In genomic region chr19:6060600-6061391, GRCh38 we compare ENCODE assay signal across 8 cellular contexts. TPM values are rescaled to one million over a fixed set of nuclear protein-coding genes. Genes with fewer than 3 reads are reported as not detected.
A peak's percentile ranks its signal among the peaks of the same experiment; 100 is the strongest.
DNase-seq lines count a peak whose midpoint lies in the region; ATAC-seq and TF ChIP-seq lines count a peak whose summit lies in the region.

No MANE protein-coding gene starts in this region.

- BruUV-seq in Calu3 (replicated peaks; lab: Mats Ljungman, UMichigan): no TSS peak

- H3K27me3 Mint-ChIP-seq in Calu3 (ENCODE audit: unreplicated experiment): no peaks in the 10 kb centered on the region

- no peak for TF ChIP-seq POLR2A in erythroblast (IDR thresholded peaks at IDR 0.05; ENCODE audit: low read length)

- H3K4me3 ChIP-seq in fibroblast of the aortic adventitia (ENCODE audit: low read depth, low read length): no peak overlapping the region

- CTCF ChIA-PET in Calu3 (lab: Charles Lee): no interaction called here

- no peak for ATAC-seq in HG02981 (IDR thresholded peaks at IDR 0.05; ENCODE audit: unreplicated experiment)

- peaks cover 39% of the 10 kb centered on the region for H3K4me1 Mint-ChIP-seq in Calu3 (ENCODE audit: low read depth, unreplicated experiment)

- H3K9me3 Mint-ChIP-seq in Calu3 (ENCODE audit: low read depth, unreplicated experiment): no peaks in the 10 kb centered on the region

- no peaks in the 10 kb centered on the region for H3K36me3 Mint-ChIP-seq in Calu3 (ENCODE audit: insufficient read depth, unreplicated experiment)

- peak; percentile 81 for DNase-seq in KBM-7
- DNase-seq in activated CD8-positive, alpha-beta memory T cell treated with anti-CD3 and anti-CD28 coated beads, Interleukin-2, amount 50 U/mL, for 48 hours: peak; percentile 63
- DNase-seq in fibroblast of the aortic adventitia (ENCODE audit: low read depth): peak; percentile 66
- peak; percentile 27 to 54 for DNase-seq in stimulated activated CD4-positive, alpha-beta T cell treated with anti-CD3 and anti-CD28 coated beads, Interleukin-4, amount 100 ng/mL, for 4 hours
- DNase-seq in Calu3: no peak
- no peak for DNase-seq in C1 segment of cervical spinal cord (lab: John Stamatoyannopoulos, UW)
- no peak for DNase-seq in erythroblast (lab: John Stamatoyannopoulos, UW)

- intact Hi-C loops in Calu3 (cut with micrococcal nuclease; ENCODE audit: unreplicated experiment): no loop called here

- in situ Hi-C loops in KBM-7 (cut with MboI; ENCODE audit: low pct_unique_long_range_greater_than_20kb, low sequenced_read_pairs): no loop called here

- no peak overlapping the region for H3K4me3 Mint-ChIP-seq in Calu3 (ENCODE audit: low read depth, unreplicated experiment)

- H3K27ac Mint-ChIP-seq in Calu3 (ENCODE audit: unreplicated experiment): no peak overlapping the region

- no peak for TF ChIP-seq CTCF in fibroblast of the aortic adventitia (IDR thresholded peaks at IDR 0.05; ENCODE audit: insufficient read depth, low read length)
- no peak for TF ChIP-seq CTCF in Calu3 (IDR thresholded peaks at IDR 0.05; ENCODE audit: unreplicated experiment)

RNA-seq across cellular contexts. Expression of gene RFX2, which starts 49.5 kb away (rescaled TPM):
- total RNA-seq in fibroblast of the aortic adventitia (ENCODE audit: low replicate concordance): 10.7 and 14.2 TPM in 2 replicates
- 9.3 and 13.7 TPM in 2 replicates for total RNA-seq in Calu3 (2022)

Comparison
In these comparisons a context has a peak if more than half of its experiments do, and no peak if none do; other contexts are left out.
1. DNase-seq: peak in KBM-7 (single experiment), activated CD8-positive, alpha-beta memory T cell treated with anti-CD3 and anti-CD28 coated beads, Interleukin-2, amount 50 U/mL, for 48 hours (single experiment), fibroblast of the aortic adventitia (single experiment) and stimulated activated CD4-positive, alpha-beta T cell treated with anti-CD3 and anti-CD28 coated beads, Interleukin-4, amount 100 ng/mL, for 4 hours (2 of 2); none in Calu3 (single experiment), C1 segment of cervical spinal cord (0 of 14) and erythroblast (0 of 2).